ENCODE assay signal across 17 cellular contexts in genomic region chr11:1875786-1876335, GRCh38. TPM values are rescaled to one million over a fixed set of nuclear protein-coding genes. Genes with fewer than 3 reads are reported as not detected.
DNase-seq lines count a peak whose midpoint lies in the region; ATAC-seq and TF ChIP-seq lines count a peak whose summit lies in the region.
"Not testable (repeated sequence)": the region's sequence is repeated elsewhere in the genome, so short reads cannot be mapped to it uniquely, and the experiment has no call there.
"Had no signal": no experiment of that assay in that cellular context is flagged by ENCODE, and none has a peak within 500 bp of the region (broad histone marks: within the 10 kb centered on the region; RNA-seq: fewer than 3 reads in every experiment).

No MANE protein-coding gene starts in this region.

- not testable (repeated sequence) for ATAC-seq in upper lobe of left lung (ENCODE audit: low FRiP score in 2 of 2)

- peaks cover 0 to 21% (median 17%) of the 10 kb centered on the region in 3 donors for H3K27me3 ChIP-seq in sigmoid colon
- H3K27me3 ChIP-seq in upper lobe of left lung, result not testable (repeated sequence)

- not testable (repeated sequence) for H3K9me3 Mint-ChIP-seq in mesothelial cell of epicardium

- H3K4me1 Mint-ChIP-seq in mesothelial cell of epicardium, result peaks cover 23% of the 10 kb centered on the region

- not testable (repeated sequence) for TF ChIP-seq CTCF in fibroblast of pulmonary artery (IDR thresholded peaks at IDR 0.05; ENCODE audit: low read length, missing control alignments); mesothelial cell of epicardium (IDR thresholded peaks at IDR 0.05; ENCODE audit: unreplicated experiment); sigmoid colon (IDR thresholded peaks at IDR 0.05); upper lobe of left lung (IDR thresholded peaks at IDR 0.05)

- not testable (repeated sequence) for H3K36me3 Mint-ChIP-seq in mesothelial cell of epicardium

- peak overlapping the region; percentile 87 for H3K27ac Mint-ChIP-seq in mesothelial cell of epicardium

- H3K36me3 ChIP-seq in sigmoid colon, upper lobe of left lung: not testable (repeated sequence)

- intact Hi-C loops in sigmoid colon (cut with DNase I), result not testable (repeated sequence)

- peak; percentile 72 for DNase-seq in NCI-H69 (lab: John Stamatoyannopoulos, UW)
- DNase-seq in activated naive CD4-positive, alpha-beta T cell treated with anti-CD3 and anti-CD28 coated beads, Interleukin-2, amount 50 U/mL, for 16 hours, result peak; percentile 7
- not testable (repeated sequence) for DNase-seq in fibroblast of pulmonary artery (ENCODE audit: low read depth); mesothelial cell of epicardium (ENCODE audit: low spot score in 2 of 2, unreplicated experiment in 2 of 2); sigmoid colon
- peak; percentile 16 to 77 for DNase-seq in upper lobe of left lung

- H3K4me3 ChIP-seq in fibroblast of pulmonary artery (replicated peaks; ENCODE audit: low read depth, low read length) (peak overlapping the region; percentile 7), sigmoid colon (peak overlapping the region in 1 of 4 donors; percentile 2)
- not testable (repeated sequence) for H3K4me3 ChIP-seq in upper lobe of left lung

- not testable (repeated sequence) for H3K4me3 Mint-ChIP-seq in mesothelial cell of epicardium

- peaks cover 0 to 46% (median 38%) of the 10 kb centered on the region in 4 donors for H3K4me1 ChIP-seq in sigmoid colon
- peaks cover 0 to 18% (median 8%) of the 10 kb centered on the region in 4 donors for H3K4me1 ChIP-seq in upper lobe of left lung

- not testable (repeated sequence) for H3K27me3 Mint-ChIP-seq in mesothelial cell of epicardium (ENCODE audit: low read depth)

- not testable (repeated sequence) for TF ChIP-seq EP300 in sigmoid colon (IDR thresholded peaks at IDR 0.05); upper lobe of left lung (IDR thresholded peaks at IDR 0.05)

- 38 to 65% methylated on average over 18 of the region's 18 CpGs for WGBS in sigmoid colon, 2 donors
- WGBS in upper lobe of left lung, 2 donors, result 90% methylated on average over 13 of the region's 18 CpGs; no CpG with 5 or more reads in 1 of the 2 donors

- not testable (repeated sequence) for H3K9me3 ChIP-seq in sigmoid colon, upper lobe of left lung

- H3K27ac ChIP-seq in sigmoid colon, result peak overlapping the region; percentile 24 to 78 (median 66)
- H3K27ac ChIP-seq in upper lobe of left lung, result not testable (repeated sequence)

- not testable (repeated sequence) for TF ChIP-seq POLR2A in sigmoid colon (IDR thresholded peaks at IDR 0.05); upper lobe of left lung (IDR thresholded peaks at IDR 0.05)

RNA-seq across cellular contexts. Expression of gene PRR33, which starts 15.8 kb away (rescaled TPM):
- not detected in 3 replicates for total RNA-seq in mesothelial cell of epicardium
- not detected for total RNA-seq in sigmoid colon
- polyA plus RNA-seq in sigmoid colon, result under 1 TPM in 1 of 3 donors, not detected in 2; 0.13 TPM
- not detected for total RNA-seq in upper lobe of left lung
- total RNA-seq: activated T-cell treated with anti-CD3 and anti-CD28 coated beads, Interleukin-2, amount 50 U/mL, for 72 hours; bronchial epithelial cell; Caco-2; Daoy; dorsolateral prefrontal cortex; epithelial cell of proximal tubule; lower leg skin; M059J; PC-3 had no signal

RNA-seq across cellular contexts. Expression of gene LSP1, which starts 23.0 kb away (rescaled TPM):
- total RNA-seq in mesothelial cell of epicardium (4.9 to 5.2 TPM (median 4.9 TPM) in 3 replicates), sigmoid colon (10 to 100 TPM in 2 of 4 donors, 1 to 10 TPM in 2; 8.7 to 32.7 (median 12.4) TPM), upper lobe of left lung (100 to 1,000 TPM in 2 of 6 donors, 10 to 100 TPM in 4; 29.3 to 162 (median 66.2) TPM)
- 10 to 100 TPM; 46.0 to 80.2 (median 55.9) TPM for polyA plus RNA-seq in sigmoid colon
- total RNA-seq: Caco-2, epithelial cell of proximal tubule, PC-3 had no signal

RNA-seq across cellular contexts. Expression of gene TNNI2, which starts 37.1 kb away (rescaled TPM):
- total RNA-seq in mesothelial cell of epicardium, result 0.59 to 1.3 TPM in 2 of 3 replicates, not detected in the other
- total RNA-seq in sigmoid colon, result not detected
- 1 to 10 TPM in 2 of 3 donors, not detected in 1; 1.7 to 2.4 TPM for polyA plus RNA-seq in sigmoid colon
- total RNA-seq in upper lobe of left lung, result 10 to 100 TPM in 5 of 6 donors, 1 to 10 TPM in 1; 7.3 to 28.3 (median 16.7) TPM
- total RNA-seq: Daoy, epithelial cell of proximal tubule, M059J had no signal

RNA-seq across cellular contexts. Expression of gene SYT8, which starts 41.1 kb away (rescaled TPM):
- total RNA-seq in mesothelial cell of epicardium, result 1.2 to 2.1 TPM (median 1.9 TPM) in 3 replicates
- not detected for total RNA-seq in sigmoid colon
- polyA plus RNA-seq in sigmoid colon, result 1 to 10 TPM in 2 of 3 donors, not detected in 1; 1.8 to 5.4 TPM
- 10 to 100 TPM in 4 of 6 donors, 1 to 10 TPM in 2; 7.4 to 31.3 (median 22.9) TPM for total RNA-seq in upper lobe of left lung
- total RNA-seq: activated naive CD8-positive, alpha-beta T cell treated with anti-CD3 and anti-CD28 coated beads for 36 hours; activated T-cell treated with anti-CD3 and anti-CD28 coated beads, Interleukin-2, amount 50 U/mL, for 72 hours; Daoy; M059J had no signal
- polyA plus RNA-seq: immature natural killer cell had no signal

RNA-seq across cellular contexts. Expression of gene TNNT3, which starts 43.6 kb away (rescaled TPM):
- total RNA-seq in mesothelial cell of epicardium (15.2 to 19.0 TPM (median 18.0 TPM) in 3 replicates), sigmoid colon (10 to 100 TPM in 1 of 4 donors, 1 to 10 TPM in 2, not detected in 1; 4.3 to 17.2 (median 4.4) TPM), upper lobe of left lung (10 to 100 TPM in 1 of 6 donors, 1 to 10 TPM in 4, not detected in 1; 1.1 to 13.1 (median 2.4) TPM)
- 1 to 10 TPM; 1.2 to 8.4 (median 2.3) TPM for polyA plus RNA-seq in sigmoid colon
- total RNA-seq: bronchial epithelial cell, Daoy, epithelial cell of proximal tubule, M059J, PC-3 had no signal
- polyA plus RNA-seq: immature natural killer cell had no signal
